ENCODE assay signal across 1 cellular context in the genomic region with DNA sequence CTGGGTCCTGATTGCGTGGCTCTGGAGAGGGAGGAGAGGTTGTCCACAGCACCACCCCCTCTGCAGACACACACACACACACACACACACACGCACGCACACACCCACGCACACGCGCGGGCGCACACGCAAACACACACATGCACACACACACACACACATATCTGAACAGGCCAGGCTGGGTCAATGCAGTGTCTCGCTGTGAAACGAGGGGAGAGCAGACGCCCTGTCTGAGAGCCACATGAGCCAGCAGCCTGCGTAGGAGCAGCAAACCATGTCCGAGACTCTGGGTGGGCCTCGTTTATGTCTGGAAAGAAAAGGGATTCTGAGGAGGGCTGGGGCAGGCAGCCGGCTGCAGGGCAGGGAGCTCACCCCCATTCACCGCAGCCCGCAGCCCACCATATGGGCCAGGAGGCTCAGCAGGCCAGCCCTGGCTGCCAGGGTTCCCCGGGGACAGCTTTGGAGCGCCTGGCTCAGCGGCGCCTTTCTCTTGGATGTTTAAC.
TF ChIP-seq lines count a peak whose summit lies in the region.

No MANE protein-coding gene starts in this region.

TF ChIP-seq in IMR-90, 13 proteins besides CTCF, POLR2A, EP300 and RAD21 (continued from another document):
- TF ChIP-seq MAZ (IDR thresholded peaks at IDR 0.05; ENCODE audit: borderline replicate concordance, low read depth, low read length) (no peak), BHLHE40 (IDR thresholded peaks at IDR 0.05; ENCODE audit: low read depth, low read length) (no peak)
